In genomic region chr1:1540015-1540816, GRCh38 we compare ENCODE assay signal across 8 cellular contexts. TPM values are rescaled to one million over a fixed set of nuclear protein-coding genes. Genes with fewer than 3 reads are reported as not detected.
A peak's percentile ranks its signal among the peaks of the same experiment; 100 is the strongest.
DNase-seq lines count a peak whose midpoint lies in the region; ATAC-seq lines count a peak whose summit lies in the region.

Gene TMEM240, minus strand, starts transcription at chr1:1540624. Its CDS starts 278 bp downstream, at chr1:1540346.

- H3K27me3 ChIP-seq in layer of hippocampus (ENCODE audit: control insufficient read depth, insufficient read depth, low read length): no peaks in the 10 kb centered on the region

- H3K36me3 Mint-ChIP-seq in activated CD4-positive, alpha-beta T cell treated with anti-CD3 and anti-CD28 coated beads, Interleukin-2, amount 10 ng/mL, durations not matched to agents 24 days and 14 days (ENCODE audit: low read depth): peaks cover 21% of the 10 kb centered on the region

- H3K4me1 Mint-ChIP-seq in activated CD4-positive, alpha-beta T cell treated with anti-CD3 and anti-CD28 coated beads, Interleukin-2, amount 10 ng/mL, durations not matched to agents 24 days and 14 days: peaks cover 1% of the 10 kb centered on the region

- no peaks in the 10 kb centered on the region for H3K9me3 Mint-ChIP-seq in activated CD4-positive, alpha-beta T cell treated with anti-CD3 and anti-CD28 coated beads, Interleukin-2, amount 10 ng/mL, durations not matched to agents 24 days and 14 days

- intact Hi-C loops in activated CD4-positive, alpha-beta T cell treated with anti-CD3 and anti-CD28 coated beads, Interleukin-2, amount 10 ng/mL, durations not matched to agents 24 days and 14 days (cut with micrococcal nuclease): no loop called here

- H3K4me3 Mint-ChIP-seq in activated CD4-positive, alpha-beta T cell treated with anti-CD3 and anti-CD28 coated beads, Interleukin-2, amount 10 ng/mL, durations not matched to agents 24 days and 14 days: no peak within 1 kb of the TSS

- H3K27ac ChIP-seq in layer of hippocampus (ENCODE audit: low read depth, low read length): peak within 1 kb of the TSS; percentile 80

- H3K27me3 Mint-ChIP-seq in activated CD4-positive, alpha-beta T cell treated with anti-CD3 and anti-CD28 coated beads, Interleukin-2, amount 10 ng/mL, durations not matched to agents 24 days and 14 days: peaks cover 1% of the 10 kb centered on the region

- ATAC-seq in HG03432 (IDR thresholded peaks at IDR 0.05; ENCODE audit: unreplicated experiment) (no peak), GM19397 (IDR thresholded peaks at IDR 0.05; ENCODE audit: unreplicated experiment) (no peak)

- peak; percentile 57 for DNase-seq in GM19238 (ENCODE audit: insufficient read length, low spot score)
- DNase-seq in activated CD4-positive, alpha-beta T cell treated with anti-CD3 and anti-CD28 coated beads, Interleukin-2, amount 10 ng/mL, durations not matched to agents 24 days and 14 days: peak; percentile 75
- peak; percentile 66 for DNase-seq in dedifferentiated amniotic fluid mesenchymal stem cell (ENCODE audit: extremely low spot score)
- DNase-seq in stimulated activated CD4-positive, alpha-beta T cell treated with anti-CD3 and anti-CD28 coated beads, Interleukin-1b, Interleukin-23, amount 100 ng/mL, for 48 hours: peak; percentile 62
- DNase-seq in HPDE6-E6E7 (ENCODE audit: extremely low spot score): no peak

- no peak within 1 kb of the TSS for H3K27ac Mint-ChIP-seq in activated CD4-positive, alpha-beta T cell treated with anti-CD3 and anti-CD28 coated beads, Interleukin-2, amount 10 ng/mL, durations not matched to agents 24 days and 14 days

RNA-seq across cellular contexts. Expression of gene TMEM240, which starts in this region (rescaled TPM):
- 0.52 TPM in 1 of 2 replicates, not detected in the other for total RNA-seq in activated CD4-positive, alpha-beta T cell treated with anti-CD3 and anti-CD28 coated beads, Interleukin-2, amount 10 ng/mL, durations not matched to agents 24 days and 14 days

Comparison
In these comparisons a context has a peak if more than half of its experiments do, and no peak if none do; other contexts are left out.
1. Peak in DNase-seq in activated CD4-positive, alpha-beta T cell treated with anti-CD3 and anti-CD28 coated beads, Interleukin-2, amount 10 ng/mL, durations not matched to agents 24 days and 14 days; RNA of the gene not detected or under 1 TPM.